1 cellular context compared by ENCODE assay signal in the genomic region with DNA sequence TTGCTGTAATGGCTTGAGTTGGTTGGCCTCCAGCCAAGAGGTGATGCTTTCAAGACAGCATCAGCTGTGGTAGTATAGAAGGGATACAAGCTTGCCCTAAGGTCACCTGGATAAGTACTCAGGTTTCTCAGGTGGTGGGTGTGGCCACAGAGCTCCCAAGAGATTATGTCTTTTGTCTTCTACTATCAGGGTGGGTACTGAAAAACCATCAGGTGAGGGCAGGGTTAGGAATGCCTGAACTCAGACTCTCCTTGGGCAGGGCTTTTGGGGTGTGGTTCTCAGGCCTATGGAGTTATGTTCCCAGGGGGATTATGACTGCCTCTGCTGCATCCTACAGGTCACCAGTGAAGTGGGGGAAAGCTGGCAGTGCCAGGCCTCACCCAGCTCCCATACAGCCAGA.
TF ChIP-seq lines count a peak whose summit lies in the region.

No MANE protein-coding gene starts in this region.

TF ChIP-seq in WTC11, 78 proteins besides CTCF, POLR2A, EP300 and RAD21 (continued from another document):
- TF ChIP-seq, protein P1, sequence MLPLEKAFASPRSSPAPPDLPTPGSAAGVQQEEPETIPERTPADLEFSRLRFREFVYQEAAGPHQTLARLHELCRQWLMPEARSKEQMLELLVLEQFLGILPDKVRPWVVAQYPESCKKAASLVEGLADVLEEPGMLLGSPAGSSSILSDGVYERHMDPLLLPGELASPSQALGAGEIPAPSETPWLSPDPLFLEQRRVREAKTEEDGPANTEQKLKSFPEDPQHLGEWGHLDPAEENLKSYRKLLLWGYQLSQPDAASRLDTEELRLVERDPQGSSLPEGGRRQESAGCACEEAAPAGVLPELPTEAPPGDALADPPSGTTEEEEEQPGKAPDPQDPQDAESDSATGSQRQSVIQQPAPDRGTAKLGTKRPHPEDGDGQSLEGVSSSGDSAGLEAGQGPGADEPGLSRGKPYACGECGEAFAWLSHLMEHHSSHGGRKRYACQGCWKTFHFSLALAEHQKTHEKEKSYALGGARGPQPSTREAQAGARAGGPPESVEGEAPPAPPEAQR (CRISPR knock-in tag; IDR thresholded peaks at IDR 0.05), result no peak
- TF ChIP-seq, protein P2, sequence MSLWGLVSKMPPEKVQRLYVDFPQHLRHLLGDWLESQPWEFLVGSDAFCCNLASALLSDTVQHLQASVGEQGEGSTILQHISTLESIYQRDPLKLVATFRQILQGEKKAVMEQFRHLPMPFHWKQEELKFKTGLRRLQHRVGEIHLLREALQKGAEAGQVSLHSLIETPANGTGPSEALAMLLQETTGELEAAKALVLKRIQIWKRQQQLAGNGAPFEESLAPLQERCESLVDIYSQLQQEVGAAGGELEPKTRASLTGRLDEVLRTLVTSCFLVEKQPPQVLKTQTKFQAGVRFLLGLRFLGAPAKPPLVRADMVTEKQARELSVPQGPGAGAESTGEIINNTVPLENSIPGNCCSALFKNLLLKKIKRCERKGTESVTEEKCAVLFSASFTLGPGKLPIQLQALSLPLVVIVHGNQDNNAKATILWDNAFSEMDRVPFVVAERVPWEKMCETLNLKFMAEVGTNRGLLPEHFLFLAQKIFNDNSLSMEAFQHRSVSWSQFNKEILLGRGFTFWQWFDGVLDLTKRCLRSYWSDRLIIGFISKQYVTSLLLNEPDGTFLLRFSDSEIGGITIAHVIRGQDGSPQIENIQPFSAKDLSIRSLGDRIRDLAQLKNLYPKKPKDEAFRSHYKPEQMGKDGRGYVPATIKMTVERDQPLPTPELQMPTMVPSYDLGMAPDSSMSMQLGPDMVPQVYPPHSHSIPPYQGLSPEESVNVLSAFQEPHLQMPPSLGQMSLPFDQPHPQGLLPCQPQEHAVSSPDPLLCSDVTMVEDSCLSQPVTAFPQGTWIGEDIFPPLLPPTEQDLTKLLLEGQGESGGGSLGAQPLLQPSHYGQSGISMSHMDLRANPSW (CRISPR knock-in tag; conservative IDR thresholded peaks at IDR 0.05; ENCODE audit: low read depth), result no peak
- TF ChIP-seq NR2C2 (CRISPR knock-in tag; IDR thresholded peaks at IDR 0.05) (no peak), FOXK1 (CRISPR knock-in tag; IDR thresholded peaks at IDR 0.05) (no peak), E2F4 (CRISPR knock-in tag; IDR thresholded peaks at IDR 0.05; ENCODE audit: borderline replicate concordance, low read depth) (no peak), ATF1 (CRISPR knock-in tag; IDR thresholded peaks at IDR 0.05) (no peak), ZNF532 (CRISPR knock-in tag; IDR thresholded peaks at IDR 0.05; ENCODE audit: borderline replicate concordance) (no peak), CREM (CRISPR knock-in tag; IDR thresholded peaks at IDR 0.05) (no peak), FOXP1 (CRISPR knock-in tag; IDR thresholded peaks at IDR 0.05; ENCODE audit: borderline replicate concordance) (no peak), PRDM15 (CRISPR knock-in tag; IDR thresholded peaks at IDR 0.05) (no peak), TCF7 (CRISPR knock-in tag; IDR thresholded peaks at IDR 0.05; ENCODE audit: low read depth) (no peak), CREB1 (CRISPR knock-in tag; IDR thresholded peaks at IDR 0.05) (no peak)
- TF ChIP-seq, protein P3, sequence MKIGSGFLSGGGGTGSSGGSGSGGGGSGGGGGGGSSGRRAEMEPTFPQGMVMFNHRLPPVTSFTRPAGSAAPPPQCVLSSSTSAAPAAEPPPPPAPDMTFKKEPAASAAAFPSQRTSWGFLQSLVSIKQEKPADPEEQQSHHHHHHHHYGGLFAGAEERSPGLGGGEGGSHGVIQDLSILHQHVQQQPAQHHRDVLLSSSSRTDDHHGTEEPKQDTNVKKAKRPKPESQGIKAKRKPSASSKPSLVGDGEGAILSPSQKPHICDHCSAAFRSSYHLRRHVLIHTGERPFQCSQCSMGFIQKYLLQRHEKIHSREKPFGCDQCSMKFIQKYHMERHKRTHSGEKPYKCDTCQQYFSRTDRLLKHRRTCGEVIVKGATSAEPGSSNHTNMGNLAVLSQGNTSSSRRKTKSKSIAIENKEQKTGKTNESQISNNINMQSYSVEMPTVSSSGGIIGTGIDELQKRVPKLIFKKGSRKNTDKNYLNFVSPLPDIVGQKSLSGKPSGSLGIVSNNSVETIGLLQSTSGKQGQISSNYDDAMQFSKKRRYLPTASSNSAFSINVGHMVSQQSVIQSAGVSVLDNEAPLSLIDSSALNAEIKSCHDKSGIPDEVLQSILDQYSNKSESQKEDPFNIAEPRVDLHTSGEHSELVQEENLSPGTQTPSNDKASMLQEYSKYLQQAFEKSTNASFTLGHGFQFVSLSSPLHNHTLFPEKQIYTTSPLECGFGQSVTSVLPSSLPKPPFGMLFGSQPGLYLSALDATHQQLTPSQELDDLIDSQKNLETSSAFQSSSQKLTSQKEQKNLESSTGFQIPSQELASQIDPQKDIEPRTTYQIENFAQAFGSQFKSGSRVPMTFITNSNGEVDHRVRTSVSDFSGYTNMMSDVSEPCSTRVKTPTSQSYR (CRISPR knock-in tag; IDR thresholded peaks at IDR 0.05), result no peak
- TF ChIP-seq, protein P4, sequence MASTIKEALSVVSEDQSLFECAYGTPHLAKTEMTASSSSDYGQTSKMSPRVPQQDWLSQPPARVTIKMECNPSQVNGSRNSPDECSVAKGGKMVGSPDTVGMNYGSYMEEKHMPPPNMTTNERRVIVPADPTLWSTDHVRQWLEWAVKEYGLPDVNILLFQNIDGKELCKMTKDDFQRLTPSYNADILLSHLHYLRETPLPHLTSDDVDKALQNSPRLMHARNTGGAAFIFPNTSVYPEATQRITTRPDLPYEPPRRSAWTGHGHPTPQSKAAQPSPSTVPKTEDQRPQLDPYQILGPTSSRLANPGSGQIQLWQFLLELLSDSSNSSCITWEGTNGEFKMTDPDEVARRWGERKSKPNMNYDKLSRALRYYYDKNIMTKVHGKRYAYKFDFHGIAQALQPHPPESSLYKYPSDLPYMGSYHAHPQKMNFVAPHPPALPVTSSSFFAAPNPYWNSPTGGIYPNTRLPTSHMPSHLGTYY (CRISPR knock-in tag; IDR thresholded peaks at IDR 0.05), result no peak
TF ChIP-seq in WTC11: peak in this region for 0.
